ENCODE assay signal across 22 cellular contexts in genomic region chrX:113868716-113869115, GRCh38.
DNase-seq lines count a peak whose midpoint lies in the region; ATAC-seq, FAIRE-seq and TF ChIP-seq lines count a peak whose summit lies in the region.
"Had no signal": no experiment of that assay in that cellular context is flagged by ENCODE, and none has a peak within 500 bp of the region (broad histone marks: within the 10 kb centered on the region; RNA-seq: fewer than 3 reads in every experiment).

No MANE protein-coding gene starts in this region.

- H3K4ac ChIP-seq in H1 (replicated peaks; ENCODE audit: insufficient read length, low read depth, low read length): no peak overlapping the region

- no peaks in the 10 kb centered on the region for H3K27me3 Mint-ChIP-seq in naive B cell
- no peaks in the 10 kb centered on the region for H3K27me3 Mint-ChIP-seq in Caco-2 (ENCODE audit: insufficient read depth, unreplicated experiment)

- no peak overlapping the region for H3K27ac Mint-ChIP-seq in naive B cell
- no peak overlapping the region for H3K27ac Mint-ChIP-seq in Caco-2 (ENCODE audit: unreplicated experiment)
- H3K27ac Mint-ChIP-seq: CD8-positive, alpha-beta memory T cell; GM23338 had no signal

- H2AFZ ChIP-seq in DND-41 (ENCODE audit: low read depth, low read length) (no peak overlapping the region), H1 (ENCODE audit: low read length) (no peak overlapping the region)
- H2AFZ ChIP-seq: GM23338 had no signal

- peak; percentile 50 for FAIRE-seq in H1 (lab: Jason Lieb, UNC)
- FAIRE-seq: GM12891, RCC 7860 had no signal

- H4K20me1 ChIP-seq in DND-41 (ENCODE audit: insufficient read depth, low read length): no peaks in the 10 kb centered on the region
- H4K20me1 ChIP-seq in H1 (replicated peaks in 1 of 2; ENCODE audit: control insufficient read depth in 1 of 2, insufficient read depth in 2 of 2, low read length in 2 of 2): no peaks in the 10 kb centered on the region

- POLR2A ChIA-PET in HEK293 (lab: Yijun Ruan, JAX): no interaction called here
- POLR2A ChIA-PET in H1 (lab: Charles Lee; ENCODE audit: partially characterized antibody): no interaction called here
- POLR2A ChIA-PET in Caco-2 (lab: Charles Lee): no interaction called here

- DNase-seq in DND-41: no peak
- DNase-seq in H1 (ENCODE audit: low read depth in 1 of 2, low spot score in 2 of 2): no peak
- DNase-seq in naive B cell: no peak
- no peak for DNase-seq in Caco-2
- DNase-seq: ACHN; CD8-positive, alpha-beta memory T cell; NCI-H1105 treated with DMSO at 0.1 percent for 48 hours; NCI-H1694; NCI-H2171; NCI-H345; NCI-H524; NCI-H774; NK-92 treated with Interleukin-12 subunit alpha and Interleukin-12 subunit beta, amount 100 ng/mL, for 24 hours; T-helper 1 cell had no signal

- H3K4me1 Mint-ChIP-seq in naive B cell (peaks cover 3 to 6% (median 4%) of the 10 kb centered on the region in 3 donors), Caco-2 (ENCODE audit: low read depth, unreplicated experiment) (no peaks in the 10 kb centered on the region)
- H3K4me1 Mint-ChIP-seq: CD8-positive, alpha-beta memory T cell had no signal

- H3K9ac ChIP-seq in DND-41 (ENCODE audit: low read depth, low read length) (no peak overlapping the region), H1 (replicated peaks in 1 of 4; ENCODE audit: extremely low read depth in 1 of 4, low read depth in 3 of 4, low read length in 3 of 4) (no peak overlapping the region)

- no peak overlapping the region for H3K14ac ChIP-seq in H1 (ENCODE audit: insufficient read length)

- ATAC-seq in DND-41 (ENCODE audit: insufficient read depth, low read depth) (no peak), naive B cell (ENCODE audit: low read depth in 2 of 2) (no peak), HG03108 (IDR thresholded peaks at IDR 0.05; ENCODE audit: unreplicated experiment) (no peak), GM18907 (IDR thresholded peaks at IDR 0.05; ENCODE audit: unreplicated experiment) (no peak)
- ATAC-seq: GM23338 had no signal

- H3K4me3 ChIP-seq in DND-41 (ENCODE audit: low read depth in 1 of 2, low read length in 2 of 2) (peak overlapping the region in 1 of 2 experiments; percentile 23; a peak in 1 of 4 replicates), HEK293 (ENCODE audit: low read depth, low read length) (no peak overlapping the region), H1 (ENCODE audit: extremely low read depth in 1 of 4, insufficient read depth in 2 of 4, low read depth in 3 of 4, low read length in 4 of 4) (no peak overlapping the region), Caco-2 (ENCODE audit: low read depth, low read length) (no peak overlapping the region)
- H3K4me3 ChIP-seq: GM23338, SJCRH30 had no signal

- peaks cover 20% of the 10 kb centered on the region for H3K4me1 ChIP-seq in DND-41 (ENCODE audit: insufficient read depth, low read length)
- no peaks in the 10 kb centered on the region for H3K4me1 ChIP-seq in HEK293 (ENCODE audit: control insufficient read depth, insufficient read depth, low read length)
- no peaks in the 10 kb centered on the region for H3K4me1 ChIP-seq in H1 (replicated peaks in 1 of 4; ENCODE audit: control insufficient read depth in 3 of 4, insufficient read depth in 4 of 4, low read length in 3 of 4)
- H3K4me1 ChIP-seq in Caco-2: no peaks in the 10 kb centered on the region
- H3K4me1 ChIP-seq: SJCRH30 had no signal

- no TSS peak for BruUV-seq in Caco-2 (replicated peaks; lab: Mats Ljungman, UMichigan)

- 98% methylated on average over 3 of the region's 3 CpGs; no CpG with 5 or more reads in 1 of the 2 experiments for WGBS in H1 (ENCODE audit: extremely low coverage in 1 of 2, insufficient coverage in 1 of 2, insufficient read length in 1 of 2, insufficient replicate concordance in 2 of 2, low coverage in 1 of 2, low lambda C conversion rate in 2 of 2, missing lambda C conversion rate in 1 of 2), 2 experiments

- H3K4me3 Mint-ChIP-seq in naive B cell (peak overlapping the region in 5 of 8 donors; percentile 59 to 82 (median 80)), Caco-2 (ENCODE audit: unreplicated experiment) (no peak overlapping the region)
- H3K4me3 Mint-ChIP-seq: CD8-positive, alpha-beta memory T cell; GM23338 had no signal

- TF ChIP-seq CTCF in DND-41 (IDR thresholded peaks at IDR 0.05; ENCODE audit: borderline replicate concordance, extremely low read depth, low read length, poor library complexity, severe bottlenecking) (no peak), HEK293 (tag by site-specific recombination; IDR thresholded peaks at IDR 0.05) (no peak), H1 (IDR thresholded peaks at IDR 0.05; ENCODE audit: control extremely low read depth in 1 of 3, insufficient read depth in 1 of 3, low read depth in 1 of 3, low read length in 3 of 3) (no peak), Caco-2 (IDR thresholded peaks at IDR 0.05; ENCODE audit: insufficient read depth in 1 of 2, low read depth in 1 of 2, low read length in 1 of 2, severe bottlenecking in 1 of 2, unreplicated experiment in 1 of 2) (no peak)

- no peak overlapping the region for H2AK5ac ChIP-seq in H1 (ENCODE audit: low read depth, low read length)

- H3K36me3 Mint-ChIP-seq in naive B cell (peaks cover 0 to 5% of the 10 kb centered on the region in 2 donors), Caco-2 (ENCODE audit: insufficient read depth, unreplicated experiment) (no peaks in the 10 kb centered on the region)
- H3K36me3 Mint-ChIP-seq: CD8-positive, alpha-beta memory T cell had no signal

- H4K91ac ChIP-seq in H1 (replicated peaks; ENCODE audit: insufficient read length, low read length): no peak overlapping the region

- no peak overlapping the region for H3K56ac ChIP-seq in H1 (replicated peaks; ENCODE audit: insufficient read length, low read depth, low read length)

- H2BK120ac ChIP-seq in H1 (replicated peaks; ENCODE audit: low read depth, low read length): no peak overlapping the region

- no peak overlapping the region for H3K18ac ChIP-seq in H1 (ENCODE audit: extremely low read depth, low read length)

- H3K9me3 ChIP-seq in DND-41 (ENCODE audit: insufficient read depth, low read length, severe bottlenecking): no peaks in the 10 kb centered on the region
- H3K9me3 ChIP-seq in HEK293 (ENCODE audit: control insufficient read depth, insufficient read depth, low read depth, low read length): no peaks in the 10 kb centered on the region
- no peaks in the 10 kb centered on the region for H3K9me3 ChIP-seq in H1 (ENCODE audit: insufficient read depth in 2 of 2, low read depth in 1 of 2, low read length in 1 of 2)
- H3K9me3 ChIP-seq in Caco-2: no peaks in the 10 kb centered on the region
- H3K9me3 ChIP-seq: SJCRH30 had no signal

- no peaks in the 10 kb centered on the region for H3K36me3 ChIP-seq in DND-41 (ENCODE audit: insufficient read depth, low read length)
- no peaks in the 10 kb centered on the region for H3K36me3 ChIP-seq in HEK293 (ENCODE audit: control insufficient read depth in 2 of 2, insufficient read depth in 1 of 2, low read length in 2 of 2)
- H3K36me3 ChIP-seq in H1 (ENCODE audit: control insufficient read depth in 2 of 4, insufficient read depth in 4 of 4, low read length in 3 of 4): peaks cover 0 to 5% (median 2%) of the 10 kb centered on the region in 4 experiments; a peak in 3 of 8 replicates
- H3K36me3 ChIP-seq in Caco-2 (ENCODE audit: control insufficient read depth, insufficient read depth, low read length): no peaks in the 10 kb centered on the region
- H3K36me3 ChIP-seq: SJCRH30 had no signal

- H3K79me1 ChIP-seq in H1 (ENCODE audit: low read depth, low read length): no peaks in the 10 kb centered on the region

- TF ChIP-seq EP300 in H1 (IDR thresholded peaks at IDR 0.05; ENCODE audit: borderline replicate concordance in 1 of 2, low read depth in 2 of 2, low read length in 2 of 2): no peak

- H3K23me2 ChIP-seq in H1 (ENCODE audit: low read depth, low read length): no peaks in the 10 kb centered on the region

- H2BK20ac ChIP-seq in H1 (ENCODE audit: low read length): no peak overlapping the region

- H4K5ac ChIP-seq in H1 (ENCODE audit: insufficient read length, low read depth, low read length): no peak overlapping the region

- no peak for TF ChIP-seq RAD21 in H1 (IDR thresholded peaks at IDR 0.05 in 1 of 2, conservative IDR thresholded peaks at IDR 0.05 in 1 of 2; ENCODE audit: low read depth in 2 of 2, low read length in 2 of 2)

- H3K4me2 ChIP-seq in DND-41 (ENCODE audit: insufficient read depth, low read length) (peak overlapping the region; percentile 56), H1 (ENCODE audit: insufficient read depth in 1 of 2, low read depth in 2 of 2, low read length in 2 of 2) (no peak overlapping the region)
- H3K4me2 ChIP-seq: GM23338 had no signal

- H2BK15ac ChIP-seq in H1 (ENCODE audit: low read length): no peak overlapping the region

- no peaks in the 10 kb centered on the region for H3K79me2 ChIP-seq in DND-41 (ENCODE audit: insufficient read depth, low read length)
- no peaks in the 10 kb centered on the region for H3K79me2 ChIP-seq in H1 (ENCODE audit: control insufficient read depth in 1 of 2, insufficient read depth in 2 of 2, low read length in 2 of 2)

- TF ChIP-seq POLR2A in H1 (IDR thresholded peaks at IDR 0.05; ENCODE audit: control extremely low read depth in 1 of 2, low read depth in 2 of 2, low read length in 2 of 2): no peak

- H3K27me3 ChIP-seq in DND-41 (ENCODE audit: insufficient read depth, low read length, poor library complexity) (no peaks in the 10 kb centered on the region), H1 (replicated peaks in 1 of 4; ENCODE audit: control insufficient read depth in 3 of 4, extremely low read depth in 1 of 4, insufficient read depth in 3 of 4, low read length in 3 of 4) (no peaks in the 10 kb centered on the region), Caco-2 (replicated peaks; ENCODE audit: control insufficient read depth, insufficient read depth, low read length) (no peaks in the 10 kb centered on the region)
- H3K27me3 ChIP-seq: SJCRH30 had no signal

- no peak overlapping the region for H3K23ac ChIP-seq in H1 (ENCODE audit: insufficient read length)

- CTCF ChIA-PET in HEK293 (lab: Yijun Ruan, JAX): no interaction called here
- CTCF ChIA-PET in H1 (lab: Charles Lee; ENCODE audit: partially characterized antibody): interaction anchor here (0.6 kb wide), 1 partner anchor 179 kb away, joined by 3 read pairs; no protein-coding TSS in a partner anchor
- CTCF ChIA-PET in Caco-2 (lab: Charles Lee): no interaction called here

- H3K27ac ChIP-seq in DND-41 (ENCODE audit: low read length) (peak overlapping the region; percentile 56), HEK293 (ENCODE audit: extremely low read depth, low read depth, low read length) (no peak overlapping the region), H1 (ENCODE audit: low read depth, low read length) (no peak overlapping the region)
- H3K27ac ChIP-seq: C4-2B, SJCRH30 had no signal

- peaks cover 0 to 11% (median 0%) of the 10 kb centered on the region in 7 donors for H3K9me3 Mint-ChIP-seq in naive B cell
- no peaks in the 10 kb centered on the region for H3K9me3 Mint-ChIP-seq in Caco-2 (ENCODE audit: unreplicated experiment)

- no peak overlapping the region for H4K8ac ChIP-seq in H1 (ENCODE audit: extremely low read depth, insufficient read depth, low read length)

- no peak overlapping the region for H2BK5ac ChIP-seq in H1 (ENCODE audit: low read depth, low read length)

- no peak overlapping the region for H2BK12ac ChIP-seq in H1 (ENCODE audit: low read depth, low read length)

- intact Hi-C loops in Caco-2 (cut with micrococcal nuclease; ENCODE audit: unreplicated experiment): no loop called here

TF ChIP-seq in H1, 55 proteins besides CTCF, POLR2A, EP300 and RAD21 (continues in another document):
- TF ChIP-seq PHF8 (conservative IDR thresholded peaks at IDR 0.05; ENCODE audit: low read depth, low read length): no peak
